10 cellular contexts compared by ENCODE assay signal in the genomic region with DNA sequence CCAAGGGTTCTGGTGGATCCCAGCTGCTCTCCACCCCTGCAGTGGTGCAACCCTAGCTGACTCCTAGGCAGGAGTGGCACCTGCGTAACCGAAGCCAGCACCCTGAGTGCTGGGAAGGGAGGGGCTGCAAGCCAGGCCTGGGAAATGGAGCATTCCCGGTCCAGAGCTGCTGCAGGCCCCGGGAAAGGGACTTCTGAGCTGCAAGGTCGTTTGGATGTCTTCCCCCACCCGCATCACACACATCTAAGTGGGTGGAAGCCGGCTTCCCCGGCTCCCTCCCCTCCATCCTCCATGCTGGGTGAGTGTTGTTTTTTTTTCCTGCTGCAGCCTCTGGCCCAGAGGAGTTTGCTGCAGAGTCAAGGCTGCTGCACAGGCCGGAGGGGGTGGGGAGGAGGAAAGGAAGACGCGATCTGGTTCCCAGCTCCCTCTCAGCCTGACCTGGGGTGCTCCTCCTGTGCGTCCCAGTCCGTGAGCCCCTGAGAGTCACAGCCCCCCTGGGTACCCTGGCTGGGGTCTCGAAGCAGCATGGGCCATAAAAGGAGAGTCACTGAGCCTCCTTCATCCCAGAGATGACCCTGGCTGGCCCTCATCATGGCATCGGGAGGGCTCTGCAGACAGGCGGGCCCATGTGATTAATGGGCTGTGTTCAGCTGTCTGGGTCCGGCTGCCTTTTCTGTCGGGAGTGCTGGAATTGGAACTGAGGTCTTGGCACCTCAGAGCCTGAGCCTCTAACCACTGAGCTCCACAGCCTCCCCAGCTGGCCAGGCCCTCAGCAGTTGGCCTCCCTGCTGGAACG. TPM values are rescaled to one million over a fixed set of nuclear protein-coding genes. Genes with fewer than 3 reads are reported as not detected.
DNase-seq lines count a peak whose midpoint lies in the region; ATAC-seq and TF ChIP-seq lines count a peak whose summit lies in the region.
"Had no signal": no experiment of that assay in that cellular context is flagged by ENCODE, and none has a peak within 500 bp of the region (broad histone marks: within the 10 kb centered on the region; RNA-seq: fewer than 3 reads in every experiment).

No MANE protein-coding gene starts in this region.

- H3K27ac ChIP-seq in gastroesophageal sphincter (peak overlapping the region; percentile 6 to 74 (median 71)), testis (peak overlapping the region; percentile 34 to 67), A673 (ENCODE audit: low read depth, low read length, poor library complexity, severe bottlenecking) (no peak overlapping the region)
- H3K27ac ChIP-seq: foreskin keratinocyte had no signal

- BruUV-seq in A673 (replicated peaks; lab: Mats Ljungman, UMichigan) = no TSS peak

- H3K36me3 ChIP-seq in adipocyte (ENCODE audit: control insufficient read depth, insufficient read depth, low read length, severe bottlenecking) (peaks cover 41% of the 10 kb centered on the region), gastroesophageal sphincter (peaks cover 0 to 46% of the 10 kb centered on the region in 2 donors), mucosa of stomach (ENCODE audit: control insufficient read depth, insufficient read depth, low read length) (no peaks in the 10 kb centered on the region), testis (ENCODE audit: low read depth, missing control alignments) (no peaks in the 10 kb centered on the region), A673 (ENCODE audit: insufficient read depth, low read length, poor library complexity, severe bottlenecking) (no peaks in the 10 kb centered on the region)

- DNase-seq in adipocyte (ENCODE audit: low read depth) (no peak), testis (peak; percentile 53), NCI-H1694 (lab: John Stamatoyannopoulos, UW) (no peak), A673 (ENCODE audit: low spot score) (no peak)
- DNase-seq: foreskin keratinocyte, NCI-H1092 had no signal

- peaks cover 27% of the 10 kb centered on the region for H3K4me1 ChIP-seq in adipocyte (ENCODE audit: control insufficient read depth, insufficient read depth, low read length)
- H3K4me1 ChIP-seq in gastroesophageal sphincter = peaks cover 4 to 88% (median 29%) of the 10 kb centered on the region in 3 donors
- H3K4me1 ChIP-seq in mucosa of stomach (ENCODE audit: control insufficient read depth, insufficient read depth, low read length) = peaks cover 32% of the 10 kb centered on the region
- peaks cover 63% of the 10 kb centered on the region for H3K4me1 ChIP-seq in testis
- H3K4me1 ChIP-seq in A673 (ENCODE audit: insufficient read depth, low read length, poor library complexity, severe bottlenecking) = peaks cover 20% of the 10 kb centered on the region
- H3K4me1 ChIP-seq: foreskin keratinocyte had no signal

- no peak for TF ChIP-seq POLR2A in gastroesophageal sphincter (IDR thresholded peaks at IDR 0.05)
- no peak for TF ChIP-seq POLR2A in testis (IDR thresholded peaks at IDR 0.05)

- CTCF ChIA-PET in A673 (lab: Charles Lee) = interaction anchor here (1.0 kb wide), 1 partner anchor 140 kb away, joined by 5 read pairs; no protein-coding TSS in a partner anchor

- H3K9ac ChIP-seq in adipocyte (ENCODE audit: low read length) = peak overlapping the region; percentile 49
- H3K9ac ChIP-seq in mucosa of stomach (ENCODE audit: low read length) = peak overlapping the region; percentile 31

- H3K4me3 ChIP-seq in adipocyte (ENCODE audit: low read length) (no peak overlapping the region), gastroesophageal sphincter (peak overlapping the region in 1 of 2 donors; percentile 15), mucosa of stomach (ENCODE audit: low read length) (no peak overlapping the region), testis (no peak overlapping the region), A673 (ENCODE audit: low read depth, low read length, poor library complexity, severe bottlenecking) (no peak overlapping the region)

- no peak for ATAC-seq in gastroesophageal sphincter
- ATAC-seq in GM18502 (IDR thresholded peaks at IDR 0.05; ENCODE audit: poor library complexity, unreplicated experiment) = no peak
- no peak for ATAC-seq in HG02981 (IDR thresholded peaks at IDR 0.05; ENCODE audit: unreplicated experiment)

- H3K9me3 ChIP-seq in adipocyte (ENCODE audit: control insufficient read depth, low read length) (no peaks in the 10 kb centered on the region), gastroesophageal sphincter (no peaks in the 10 kb centered on the region), mucosa of stomach (ENCODE audit: control insufficient read depth, low read length) (no peaks in the 10 kb centered on the region), testis (no peaks in the 10 kb centered on the region), A673 (ENCODE audit: low read depth, low read length, poor library complexity, severe bottlenecking) (no peaks in the 10 kb centered on the region)

- intact Hi-C loops in testis (cut with DNase I; ENCODE audit: low total_unique reads) (no loop called here), A673 (cut with micrococcal nuclease; ENCODE audit: unreplicated experiment) (no loop called here)

- H3K27me3 ChIP-seq in adipocyte (replicated peaks; ENCODE audit: control insufficient read depth, insufficient read depth, low read length) (no peaks in the 10 kb centered on the region), gastroesophageal sphincter (no peaks in the 10 kb centered on the region), mucosa of stomach (ENCODE audit: control insufficient read depth, insufficient read depth, low read length) (no peaks in the 10 kb centered on the region), testis (no peaks in the 10 kb centered on the region), A673 (replicated peaks; ENCODE audit: insufficient read depth, low read depth, low read length, poor library complexity) (peaks cover 40% of the 10 kb centered on the region)
- H3K27me3 ChIP-seq: foreskin keratinocyte had no signal

- WGBS in gastroesophageal sphincter (ENCODE audit: low coverage in 1 of 2), 2 donors = 29 to 40% methylated on average over 1 to 3 of the region's 19 CpGs
- 33 to 48% methylated on average over 14 to 17 of the region's 19 CpGs for WGBS in testis, 2 donors

- POLR2A ChIA-PET in A673 (lab: Charles Lee; ENCODE audit: low non-redundant PET) = interaction anchor here (0.6 kb wide), 1 partner anchor 211 kb away, joined by 13 read pairs; no protein-coding TSS in a partner anchor

- TF ChIP-seq EP300 in gastroesophageal sphincter (IDR thresholded peaks at IDR 0.05) = no peak

- TF ChIP-seq CTCF in gastroesophageal sphincter (IDR thresholded peaks at IDR 0.05) = no peak
- no peak for TF ChIP-seq CTCF in testis (IDR thresholded peaks at IDR 0.05)
- TF ChIP-seq CTCF in A673 (conservative IDR thresholded peaks at IDR 0.05; ENCODE audit: low read depth, low read length) = no peak

RNA-seq across cellular contexts. Expression of gene H6PD, which starts 16.2 kb away (rescaled TPM):
- total RNA-seq in gastroesophageal sphincter (10 to 100 TPM; 27.0 to 62.2 (median 44.0) TPM), testis (10 to 100 TPM; 55.0 to 67.8 TPM), A673 (2021) (6.2 and 10.6 TPM in 2 replicates)
- polyA plus RNA-seq in testis (ENCODE audit: insufficient read depth, low read depth, low replicate concordance) = 23.8 TPM

RNA-seq across cellular contexts. Expression of gene SPSB1, which starts 41.9 kb away (rescaled TPM):
- total RNA-seq in gastroesophageal sphincter (100 to 1,000 TPM in 2 of 4 donors, 10 to 100 TPM in 2; 56.3 to 111 (median 99.5) TPM), testis (10 to 100 TPM; 30.0 to 37.9 TPM), A673 (2021) (7.5 and 11.8 TPM in 2 replicates)
- polyA plus RNA-seq in testis (ENCODE audit: insufficient read depth, low read depth, low replicate concordance) = 19.8 TPM
